8 cellular contexts compared by ENCODE assay signal in genomic region chr19:8615813-8616596, GRCh38. TPM values are rescaled to one million over a fixed set of nuclear protein-coding genes. Genes with fewer than 3 reads are reported as not detected.
DNase-seq lines count a peak whose midpoint lies in the region; ATAC-seq and TF ChIP-seq lines count a peak whose summit lies in the region.

No MANE protein-coding gene starts in this region.

- H3K9me3 Mint-ChIP-seq in activated T-cell treated with anti-CD3 and anti-CD28 coated beads, Interleukin-2, amount 50 U/mL, for 72 hours: no peaks in the 10 kb centered on the region

- 41% methylated on average over 23 of the region's 23 CpGs for WGBS in prostate gland

- H3K4me3 Mint-ChIP-seq in activated T-cell treated with anti-CD3 and anti-CD28 coated beads, Interleukin-2, amount 50 U/mL, for 72 hours: peak overlapping the region in 1 of 2 donors; percentile 26

- H3K9me3 ChIP-seq in PC-9 (ENCODE audit: insufficient read depth, low read depth) (no peaks in the 10 kb centered on the region), prostate gland (no peaks in the 10 kb centered on the region)

- H3K36me3 Mint-ChIP-seq in activated T-cell treated with anti-CD3 and anti-CD28 coated beads, Interleukin-2, amount 50 U/mL, for 72 hours (ENCODE audit: insufficient read depth in 2 of 2): no peaks in the 10 kb centered on the region

- peaks cover 26% of the 10 kb centered on the region for H3K4me1 Mint-ChIP-seq in activated T-cell treated with anti-CD3 and anti-CD28 coated beads, Interleukin-2, amount 50 U/mL, for 72 hours (ENCODE audit: low read depth)

- H2AFZ ChIP-seq in PC-9: no peak overlapping the region

- TF ChIP-seq POLR2A in prostate gland (IDR thresholded peaks at IDR 0.05): no peak

- intact Hi-C loops in PC-9 (cut with micrococcal nuclease; ENCODE audit: unreplicated experiment): loop anchor here (1.0 kb wide), 1 partner anchor 26 kb away; no protein-coding TSS in a partner anchor
- intact Hi-C loops in prostate gland (cut with DNase I): no loop called here

- H3K27me3 ChIP-seq in PC-9 (ENCODE audit: insufficient read depth, low read depth): peaks cover 16% of the 10 kb centered on the region; the same call in 1 of the 2 replicates
- H3K27me3 ChIP-seq in prostate gland (replicated peaks; ENCODE audit: insufficient read depth): no peaks in the 10 kb centered on the region

- no peak overlapping the region for H3K4me2 ChIP-seq in PC-9

- no peaks in the 10 kb centered on the region for H3K9me2 ChIP-seq in PC-9 (ENCODE audit: insufficient read depth)

- H3K27ac ChIP-seq in PC-9 (no peak overlapping the region), prostate gland (no peak overlapping the region)

- H3K4me3 ChIP-seq in PC-9 (no peak overlapping the region), foreskin fibroblast (ENCODE audit: low read depth in 1 of 2, low read length in 2 of 2) (no peak overlapping the region), prostate gland (no peak overlapping the region)

- CTCF ChIA-PET in PC-9 (lab: Charles Lee): interaction anchor here (0.6 to 0.9 kb wide), 5 partner anchors 22 to 506 kb away, joined by 4 to 16 read pairs (median 6); no protein-coding TSS in a partner anchor

- peak; percentile 11 for DNase-seq in activated CD4-positive, CD25-positive, alpha-beta regulatory T cell treated with anti-CD3 and anti-CD28 coated beads, Interleukin-2, amount 50 U/mL, for 16 hours (ENCODE audit: low read depth, low spot score)
- DNase-seq in PC-9 (peak in 1 of 2 experiments; percentile 48), foreskin fibroblast (peak; percentile 23 to 57), prostate gland (ENCODE audit: low spot score) (no peak), NCI-H1436 treated with DMSO at 0.1 percent for 48 hours (lab: John Stamatoyannopoulos, UW) (no peak)
- peak; percentile 59 to 71 for DNase-seq in activated T-cell treated with anti-CD3 and anti-CD28 coated beads, Interleukin-2, amount 50 U/mL, for 72 hours

- no peaks in the 10 kb centered on the region for H3K36me3 ChIP-seq in PC-9 (ENCODE audit: low read depth)
- no peaks in the 10 kb centered on the region for H3K36me3 ChIP-seq in prostate gland

- peaks cover 11% of the 10 kb centered on the region for H3K27me3 Mint-ChIP-seq in activated T-cell treated with anti-CD3 and anti-CD28 coated beads, Interleukin-2, amount 50 U/mL, for 72 hours (ENCODE audit: low read depth)

- BruUV-seq in PC-9 (replicated peaks; lab: Mats Ljungman, UMichigan): no TSS peak

- no peaks in the 10 kb centered on the region for H4K20me1 ChIP-seq in PC-9 (ENCODE audit: insufficient read depth)

- TF ChIP-seq CTCF in PC-9 (conservative IDR thresholded peaks at IDR 0.05) (peak; percentile 98), foreskin fibroblast (IDR thresholded peaks at IDR 0.05; ENCODE audit: low read depth, low read length) (peak; percentile 99), prostate gland (IDR thresholded peaks at IDR 0.05) (peak; percentile 45 to 70 (median 58))

- no peak for ATAC-seq in activated CD4-positive, CD25-positive, alpha-beta regulatory T cell treated with anti-CD3 and anti-CD28 coated beads, Interleukin-2, amount 50 U/mL, for 24 hours
- ATAC-seq in activated T-cell treated with anti-CD3 and anti-CD28 coated beads, Interleukin-2, amount 50 U/mL, for 72 hours (replicated peaks in 1 of 2): peak; percentile 38 to 41
- ATAC-seq in HG03045 (IDR thresholded peaks at IDR 0.05; ENCODE audit: unreplicated experiment): no peak

- H3K27ac Mint-ChIP-seq in activated T-cell treated with anti-CD3 and anti-CD28 coated beads, Interleukin-2, amount 50 U/mL, for 72 hours: no peak overlapping the region

- H3K4me1 ChIP-seq in PC-9 (replicated peaks; ENCODE audit: insufficient read depth) (no peaks in the 10 kb centered on the region), prostate gland (replicated peaks) (no peaks in the 10 kb centered on the region)

- POLR2A ChIA-PET in PC-9 (lab: Charles Lee; ENCODE audit: unreplicated experiment): no interaction called here

- peaks cover 15% of the 10 kb centered on the region for H3F3A ChIP-seq in PC-9 (ENCODE audit: insufficient read depth, low read depth)

- H3K79me2 ChIP-seq in PC-9 (ENCODE audit: low read depth): no peaks in the 10 kb centered on the region

RNA-seq across cellular contexts. Expression of gene ADAMTS10, which starts 5.5 kb away (rescaled TPM):
- 0.60 TPM in 1 of 2 replicates, not detected in the other for total RNA-seq in PC-9 (2021)
- total RNA-seq in activated T-cell treated with anti-CD3 and anti-CD28 coated beads, Interleukin-2, amount 50 U/mL, for 72 hours: 1 to 10 TPM; 7.3 to 9.6 TPM
- total RNA-seq in prostate gland: 10 to 100 TPM in 1 of 2 donors, 1 to 10 TPM in 1; 9.7 to 48.1 TPM

RNA-seq across cellular contexts. Expression of gene NFILZ, which starts 14.4 kb away (rescaled TPM):
- total RNA-seq in PC-9 (2021) (not detected in 2 replicates), prostate gland (not detected)
- total RNA-seq in activated T-cell treated with anti-CD3 and anti-CD28 coated beads, Interleukin-2, amount 50 U/mL, for 72 hours: not detected

RNA-seq across cellular contexts. Expression of gene MYO1F, which starts 38.8 kb away (rescaled TPM):
- 0.53 and 1.3 TPM in 2 replicates for total RNA-seq in PC-9 (2021)
- 10 to 100 TPM; 23.3 to 54.1 TPM for total RNA-seq in activated T-cell treated with anti-CD3 and anti-CD28 coated beads, Interleukin-2, amount 50 U/mL, for 72 hours
- total RNA-seq in prostate gland: 1 to 10 TPM; 6.1 to 9.4 TPM

Comparison
In these comparisons a context has a peak if more than half of its experiments do, and no peak if none do; other contexts are left out.
1. DNase-seq: peak in activated CD4-positive, CD25-positive, alpha-beta regulatory T cell treated with anti-CD3 and anti-CD28 coated beads, Interleukin-2, amount 50 U/mL, for 16 hours (single experiment), activated T-cell treated with anti-CD3 and anti-CD28 coated beads, Interleukin-2, amount 50 U/mL, for 72 hours (2 of 2) and foreskin fibroblast (2 of 2); none in prostate gland (single experiment) and NCI-H1436 treated with DMSO at 0.1 percent for 48 hours (single experiment).
2. ATAC-seq: peak in activated T-cell treated with anti-CD3 and anti-CD28 coated beads, Interleukin-2, amount 50 U/mL, for 72 hours (2 of 2); none in activated CD4-positive, CD25-positive, alpha-beta regulatory T cell treated with anti-CD3 and anti-CD28 coated beads, Interleukin-2, amount 50 U/mL, for 24 hours (0 of 2) and HG03045 (single experiment).
3. Peak in every context shown above with its lines, with median percentiles within 50 percentile points of each other: CTCF ChIP-seq.